In genomic region chr2:208163489-208163888, GRCh38 we compare ENCODE assay signal across 35 cellular contexts. TPM values are rescaled to one million over a fixed set of nuclear protein-coding genes. Genes with fewer than 3 reads are reported as not detected.
"Had no signal": no experiment of that assay in that cellular context is flagged by ENCODE, and none has a peak within 500 bp of the region (broad histone marks: within the 10 kb centered on the region; RNA-seq: fewer than 3 reads in every experiment).

TSS of gene CRYGA (minus strand) at chr2:208163589. CDS start at chr2:208163556, 33 bp downstream.

- H3K36me3 Mint-ChIP-seq: activated CD4-positive, alpha-beta memory T cell treated with anti-CD3 and anti-CD28 coated beads for 36 hours; activated naive CD4-positive, alpha-beta T cell treated with anti-CD3 and anti-CD28 coated beads, Interleukin-2, amount 10 ng/mL, durations not matched to agents 7 days and 5 days; activated naive CD4-positive, alpha-beta T cell treated with anti-CD3 and anti-CD28 coated beads, Interleukin-2, amount 50 U/mL, for 72 hours; activated naive CD8-positive, alpha-beta T cell treated with anti-CD3 and anti-CD28 coated beads, Interleukin-2, amount 10 ng/mL, durations not matched to agents 7 days and 5 days had no signal

- H3K9me3 Mint-ChIP-seq: activated CD4-positive, alpha-beta memory T cell treated with anti-CD3 and anti-CD28 coated beads for 36 hours; activated CD4-positive, alpha-beta T cell treated with anti-CD3 and anti-CD28 coated beads, Interleukin-2, amount 10 ng/mL, durations not matched to agents 24 days and 14 days; activated naive CD4-positive, alpha-beta T cell treated with anti-CD3 and anti-CD28 coated beads, Interleukin-2, amount 10 ng/mL, durations not matched to agents 7 days and 5 days; activated naive CD4-positive, alpha-beta T cell treated with anti-CD3 and anti-CD28 coated beads, Interleukin-2, amount 50 U/mL, for 72 hours; activated naive CD8-positive, alpha-beta T cell treated with anti-CD3 and anti-CD28 coated beads, Interleukin-2, amount 10 ng/mL, durations not matched to agents 7 days and 5 days; activated T-cell treated with anti-CD3 and anti-CD28 coated beads, Interleukin-2, amount 50 U/mL, for 24 hours; activated T-cell treated with anti-CD3 and anti-CD28 coated beads, Interleukin-2, amount 50 U/mL, for 72 hours; central memory CD8-positive, alpha-beta T cell; effector memory CD8-positive, alpha-beta T cell had no signal

- H3K27ac Mint-ChIP-seq: activated CD4-positive, alpha-beta memory T cell treated with anti-CD3 and anti-CD28 coated beads for 36 hours; activated CD4-positive, alpha-beta T cell treated with anti-CD3 and anti-CD28 coated beads for 36 hours; activated CD4-positive, alpha-beta T cell treated with anti-CD3 and anti-CD28 coated beads, Interleukin-2, amount 10 ng/mL, durations not matched to agents 24 days and 14 days; activated naive CD4-positive, alpha-beta T cell treated with anti-CD3 and anti-CD28 coated beads, Interleukin-2, amount 10 ng/mL, durations not matched to agents 7 days and 5 days; activated naive CD4-positive, alpha-beta T cell treated with anti-CD3 and anti-CD28 coated beads, Interleukin-2, amount 50 U/mL, for 72 hours; activated naive CD8-positive, alpha-beta T cell treated with anti-CD3 and anti-CD28 coated beads, Interleukin-2, amount 10 ng/mL, durations not matched to agents 7 days and 5 days; activated T-cell treated with anti-CD3 and anti-CD28 coated beads, Interleukin-2, amount 50 U/mL, for 24 hours; activated T-cell treated with anti-CD3 and anti-CD28 coated beads, Interleukin-2, amount 50 U/mL, for 72 hours; effector memory CD8-positive, alpha-beta T cell had no signal

- DNase-seq: activated CD4-positive, alpha-beta memory T cell treated with anti-CD3 and anti-CD28 coated beads for 36 hours; activated CD4-positive, alpha-beta T cell treated with anti-CD3 and anti-CD28 coated beads for 36 hours; activated CD4-positive, alpha-beta T cell treated with anti-CD3 and anti-CD28 coated beads, Interleukin-2, amount 10 ng/mL, durations not matched to agents 24 days and 14 days; activated CD4-positive, CD25-positive, alpha-beta regulatory T cell; activated CD4-positive, CD25-positive, alpha-beta regulatory T cell treated with anti-CD3 and anti-CD28 coated beads, Interleukin-2, amount 50 U/mL, for 72 hours; activated CD8-positive, alpha-beta memory T cell treated with anti-CD3 and anti-CD28 coated beads, Interleukin-2, amount 50 U/mL, for 48 hours; activated gamma-delta T cell; activated naive CD4-positive, alpha-beta T cell; activated naive CD4-positive, alpha-beta T cell treated with anti-CD3 and anti-CD28 coated beads, Interleukin-2, amount 10 ng/mL, durations not matched to agents 7 days and 5 days; activated naive CD8-positive, alpha-beta T cell treated with anti-CD3 and anti-CD28 coated beads, Interleukin-2, amount 10 ng/mL, durations not matched to agents 7 days and 5 days; activated T-cell treated with anti-CD3 and anti-CD28 coated beads for 4 hours; activated T-cell treated with anti-CD3 and anti-CD28 coated beads, Interleukin-2, amount 50 U/mL, for 24 hours; activated T-cell treated with anti-CD3 and anti-CD28 coated beads, Interleukin-2, amount 50 U/mL, for 72 hours; brain microvascular endothelial cell; dermis blood vessel endothelial cell; effector CD4-positive, alpha-beta T cell; effector memory CD8-positive, alpha-beta T cell; esophagus squamous epithelium; foreskin melanocyte; head of caudate nucleus; T-helper 2 cell had no signal

- ATAC-seq: activated CD4-positive, alpha-beta T cell treated with anti-CD3 and anti-CD28 coated beads for 36 hours; activated naive CD4-positive, alpha-beta T cell treated with anti-CD3 and anti-CD28 coated beads, Interleukin-2, amount 50 U/mL, for 72 hours; activated T-cell treated with anti-CD3 and anti-CD28 coated beads, Interleukin-2, amount 50 U/mL, for 72 hours; effector memory CD8-positive, alpha-beta T cell had no signal

- H3K4me1 Mint-ChIP-seq: activated CD4-positive, alpha-beta T cell treated with anti-CD3 and anti-CD28 coated beads for 36 hours; activated CD4-positive, alpha-beta T cell treated with anti-CD3 and anti-CD28 coated beads, Interleukin-2, amount 10 ng/mL, durations not matched to agents 24 days and 14 days; activated naive CD4-positive, alpha-beta T cell treated with anti-CD3 and anti-CD28 coated beads, Interleukin-2, amount 10 ng/mL, durations not matched to agents 7 days and 5 days; activated naive CD8-positive, alpha-beta T cell treated with anti-CD3 and anti-CD28 coated beads, Interleukin-2, amount 10 ng/mL, durations not matched to agents 7 days and 5 days; central memory CD8-positive, alpha-beta T cell had no signal

- H3K4me3 Mint-ChIP-seq: activated CD4-positive, alpha-beta memory T cell treated with anti-CD3 and anti-CD28 coated beads for 36 hours; activated CD4-positive, alpha-beta T cell treated with anti-CD3 and anti-CD28 coated beads for 36 hours; activated CD4-positive, alpha-beta T cell treated with anti-CD3 and anti-CD28 coated beads, Interleukin-2, amount 10 ng/mL, durations not matched to agents 24 days and 14 days; activated naive CD4-positive, alpha-beta T cell treated with anti-CD3 and anti-CD28 coated beads, Interleukin-2, amount 10 ng/mL, durations not matched to agents 7 days and 5 days; activated naive CD8-positive, alpha-beta T cell treated with anti-CD3 and anti-CD28 coated beads, Interleukin-2, amount 10 ng/mL, durations not matched to agents 7 days and 5 days; activated T-cell treated with anti-CD3 and anti-CD28 coated beads, Interleukin-2, amount 50 U/mL, for 24 hours; activated T-cell treated with anti-CD3 and anti-CD28 coated beads, Interleukin-2, amount 50 U/mL, for 72 hours; central memory CD8-positive, alpha-beta T cell; effector memory CD8-positive, alpha-beta T cell had no signal

- H3K4me1 ChIP-seq: ascending aorta, esophagus squamous epithelium had no signal

- H3K36me3 ChIP-seq: ascending aorta, brain microvascular endothelial cell, esophagus squamous epithelium had no signal

- FAIRE-seq: bronchial epithelial cell, endometrium, endothelial cell of umbilical vein had no signal

- H3K27ac ChIP-seq: ascending aorta, brain microvascular endothelial cell, coronary artery, epithelial cell of prostate, esophagus squamous epithelium had no signal

- H3K27me3 Mint-ChIP-seq: activated CD4-positive, alpha-beta T cell treated with anti-CD3 and anti-CD28 coated beads for 36 hours; activated naive CD4-positive, alpha-beta T cell treated with anti-CD3 and anti-CD28 coated beads, Interleukin-2, amount 10 ng/mL, durations not matched to agents 7 days and 5 days had no signal

- H3K27me3 ChIP-seq: ascending aorta, brain microvascular endothelial cell had no signal

- H3K9me3 ChIP-seq: ascending aorta, esophagus squamous epithelium had no signal

- H3K4me3 ChIP-seq: ascending aorta, coronary artery, esophagus squamous epithelium had no signal

RNA-seq across cellular contexts. Expression of gene CRYGA, which starts in this region (rescaled TPM):
- total RNA-seq: activated CD4-positive, alpha-beta memory T cell treated with anti-CD3 and anti-CD28 coated beads for 36 hours; activated CD4-positive, alpha-beta T cell treated with anti-CD3 and anti-CD28 coated beads for 36 hours; activated CD4-positive, alpha-beta T cell treated with anti-CD3 and anti-CD28 coated beads, Interleukin-2, amount 10 ng/mL, durations not matched to agents 24 days and 14 days; activated naive CD4-positive, alpha-beta T cell treated with anti-CD3 and anti-CD28 coated beads, Interleukin-2, amount 50 U/mL, for 72 hours; activated naive CD8-positive, alpha-beta T cell treated with anti-CD3 and anti-CD28 coated beads, Interleukin-2, amount 10 ng/mL, durations not matched to agents 7 days and 5 days; activated T-cell treated with anti-CD3 and anti-CD28 coated beads, Interleukin-2, amount 50 U/mL, for 72 hours; ascending aorta; bronchial epithelial cell; cardiac septum; cerebellum; dermis blood vessel endothelial cell; endothelial cell of umbilical vein; esophagus squamous epithelium; fibroblast of lung; fibroblast of villous mesenchyme; T-helper 1 cell treated with Interleukin-12 subunit alpha and Interleukin-12 subunit beta and Interleukin-4 antibody, amounts not matched to agents 30 ng/mL and 1 ng/mL, for 36 hours had no signal
- polyA plus RNA-seq: endothelial cell of umbilical vein, esophagus, fibroblast of lung had no signal
